Comparison of ENCODE assay signal across 29 cellular contexts in genomic region chr15:46126581-46126980, GRCh38.
DNase-seq lines count a peak whose midpoint lies in the region; ATAC-seq, FAIRE-seq and TF ChIP-seq lines count a peak whose summit lies in the region.
"Had no signal": no experiment of that assay in that cellular context is flagged by ENCODE, and none has a peak within 500 bp of the region (broad histone marks: within the 10 kb centered on the region; RNA-seq: fewer than 3 reads in every experiment).

No MANE protein-coding gene starts in this region.

- BruUV-seq in endothelial cell of umbilical vein (replicated peaks; lab: Mats Ljungman, UMichigan) = no TSS peak

- in situ Hi-C loops in GM23248 (cut with MboI) = no loop called here

- H3K9me3 Mint-ChIP-seq in nephron progenitor cell = peaks cover 46% of the 10 kb centered on the region

- H3F3A ChIP-seq in GM23248 (ENCODE audit: insufficient read depth) = no peaks in the 10 kb centered on the region

- H3K9me3 ChIP-seq in GM23248 (ENCODE audit: low read depth) = no peaks in the 10 kb centered on the region
- H3K9me3 ChIP-seq in endothelial cell of umbilical vein (replicated peaks; ENCODE audit: control insufficient read depth, insufficient read depth, low read length) = no peaks in the 10 kb centered on the region
- H3K9me3 ChIP-seq in osteoblast (ENCODE audit: low read depth, low read length) = no peaks in the 10 kb centered on the region
- H3K9me3 ChIP-seq: pancreas had no signal

- H3K27me3 ChIP-seq in GM23248 (replicated peaks; ENCODE audit: insufficient read depth) = no peaks in the 10 kb centered on the region
- H3K27me3 ChIP-seq in endothelial cell of umbilical vein (ENCODE audit: control insufficient read depth in 2 of 2, insufficient read depth in 2 of 2, low read length in 2 of 2) = no peaks in the 10 kb centered on the region
- H3K27me3 ChIP-seq in osteoblast (ENCODE audit: insufficient read depth, low read length) = no peaks in the 10 kb centered on the region
- H3K27me3 ChIP-seq: dorsolateral prefrontal cortex, pancreas had no signal

- TF ChIP-seq CTCF in endothelial cell of umbilical vein (IDR thresholded peaks at IDR 0.05; ENCODE audit: extremely low read depth in 1 of 2, insufficient read depth in 1 of 2, low read depth in 1 of 2, low read length in 2 of 2) = no peak
- TF ChIP-seq CTCF in osteoblast (IDR thresholded peaks at IDR 0.05; ENCODE audit: extremely low read depth, low read depth, low read length) = no peak
- TF ChIP-seq CTCF in nephron progenitor cell (IDR thresholded peaks at IDR 0.05) = no peak

- intact Hi-C loops in endothelial cell of umbilical vein (cut with micrococcal nuclease) = no loop called here

- no peaks in the 10 kb centered on the region for H3K9me2 ChIP-seq in GM23248 (ENCODE audit: insufficient read depth)

- H3K36me3 ChIP-seq in GM23248 (ENCODE audit: low read depth) = no peaks in the 10 kb centered on the region
- no peaks in the 10 kb centered on the region for H3K36me3 ChIP-seq in endothelial cell of umbilical vein (ENCODE audit: control insufficient read depth in 2 of 2, extremely low read depth in 1 of 2, insufficient read depth in 2 of 2, low read length in 2 of 2)
- H3K36me3 ChIP-seq in osteoblast (ENCODE audit: insufficient read depth, low read length) = no peaks in the 10 kb centered on the region
- H3K36me3 ChIP-seq: pancreas, thoracic aorta had no signal

- H3K9ac ChIP-seq in GM23248 (no peak overlapping the region), endothelial cell of umbilical vein (replicated peaks; ENCODE audit: extremely low read depth, insufficient read depth, low read length) (no peak overlapping the region)

- no peak for FAIRE-seq in endothelial cell of umbilical vein (lab: Jason Lieb, UNC)
- FAIRE-seq: H1, islet of Langerhans, pancreas, small intestine had no signal

- dilution Hi-C loops in endothelial cell of umbilical vein (cut with MboI; ENCODE audit: extremely low pct_ligation_motif_present, low sequenced_read_pairs) = no loop called here

- H2AFZ ChIP-seq in GM23248 = no peak overlapping the region
- no peak overlapping the region for H2AFZ ChIP-seq in endothelial cell of umbilical vein (ENCODE audit: low read depth, low read length)
- H2AFZ ChIP-seq in osteoblast (ENCODE audit: low read length) = no peak overlapping the region

- H3K27ac ChIP-seq in GM23248 = no peak overlapping the region
- no peak overlapping the region for H3K27ac ChIP-seq in endothelial cell of umbilical vein (ENCODE audit: insufficient read depth, low read depth, low read length)
- H3K27ac ChIP-seq in osteoblast (ENCODE audit: low read depth, low read length) = peak overlapping the region; percentile 85
- H3K27ac ChIP-seq: C4-2B, dorsolateral prefrontal cortex, pancreas, thoracic aorta had no signal

- H3K36me3 Mint-ChIP-seq in nephron progenitor cell (ENCODE audit: low read depth) = peaks cover 9% of the 10 kb centered on the region
- H3K36me3 Mint-ChIP-seq: memory B cell had no signal

- H3K9me1 ChIP-seq in endothelial cell of umbilical vein (replicated peaks; ENCODE audit: control insufficient read depth, extremely low read depth, insufficient read depth, low read length) = no peaks in the 10 kb centered on the region

- no peaks in the 10 kb centered on the region for H4K20me1 ChIP-seq in GM23248 (ENCODE audit: insufficient read depth)
- H4K20me1 ChIP-seq in endothelial cell of umbilical vein (replicated peaks; ENCODE audit: control insufficient read depth, extremely low read depth, insufficient read depth, low read length) = no peaks in the 10 kb centered on the region
- no peaks in the 10 kb centered on the region for H4K20me1 ChIP-seq in osteoblast (ENCODE audit: insufficient read depth, low read length)

- H3K4me3 ChIP-seq in GM23248 = no peak overlapping the region
- no peak overlapping the region for H3K4me3 ChIP-seq in endothelial cell of umbilical vein (replicated peaks in 1 of 3; ENCODE audit: insufficient read depth in 1 of 3, low read depth in 1 of 3, low read length in 3 of 3)
- no peak overlapping the region for H3K4me3 ChIP-seq in osteoblast (ENCODE audit: insufficient read depth, low read length)
- H3K4me3 ChIP-seq: dorsolateral prefrontal cortex, pancreas, thoracic aorta had no signal

- H3K4me2 ChIP-seq in GM23248 (ENCODE audit: unreplicated experiment) = no peak overlapping the region
- no peak overlapping the region for H3K4me2 ChIP-seq in endothelial cell of umbilical vein (ENCODE audit: insufficient read depth, low read length)
- no peak overlapping the region for H3K4me2 ChIP-seq in osteoblast (ENCODE audit: insufficient read depth, low read length)

- peak; percentile 30 for DNase-seq in GM23248
- DNase-seq in MV-4-11 (lab: John Stamatoyannopoulos, UW) = peak; percentile 85
- peak; percentile 45 for DNase-seq in endothelial cell of umbilical vein (ENCODE audit: low read depth, low spot score)
- DNase-seq in osteoblast (ENCODE audit: insufficient read length, low spot score, missing footprints) = no peak
- DNase-seq in NCI-H1048 (lab: John Stamatoyannopoulos, UW) = no peak
- DNase-seq in DMS53 (lab: John Stamatoyannopoulos, UW) = no peak
- no peak for DNase-seq in nephron progenitor cell
- DNase-seq: activated CD4-positive, alpha-beta memory T cell treated with anti-CD3 and anti-CD28 coated beads, Interleukin-2, amount 10 ng/mL, durations not matched to agents 7 days and 5 days; activated CD4-positive, alpha-beta T cell treated with anti-CD3 and anti-CD28 coated beads for 1 hour; activated CD8-positive, alpha-beta memory T cell treated with anti-CD3 and anti-CD28 coated beads, Interleukin-2, amount 50 U/mL, for 4 hours; activated naive CD4-positive, alpha-beta T cell treated with Interleukin-2 at 50 U/mL for 16 hours; DMS79 treated with DMSO at 0.1 percent for 48 hours; dorsolateral prefrontal cortex; glutamatergic neuron; NCI-H187; NCI-H510A; pancreas; Right ventricle myocardium superior; small intestine; stimulated activated naive CD4-positive, alpha-beta T cell treated with Interleukin-2 at 50 U/mL for 16 hours had no signal

- H3K4me3 Mint-ChIP-seq in nephron progenitor cell = no peak overlapping the region
- H3K4me3 Mint-ChIP-seq: activated CD4-positive, alpha-beta memory T cell treated with anti-CD3 and anti-CD28 coated beads, Interleukin-2, amount 10 ng/mL, durations not matched to agents 7 days and 5 days; activated T-helper 1 cell treated with anti-CD3 and anti-CD28 coated beads, Interleukin-12 subunit alpha, Interleukin-12 subunit beta, Interleukin-2, Interleukin-4 antibody, amounts not matched to agents 30 ng/mL and 10 ng/mL and 1 ng/mL, durations not matched to agents 14 hours and 24 hours and 36 hours; memory B cell; T-helper 2 cell treated with Interferon-gamma antibody and Interleukin-4, amounts not matched to agents 5 μg/mL and 100 μg/mL, for 36 hours had no signal

- H3K27ac Mint-ChIP-seq in nephron progenitor cell = no peak overlapping the region
- H3K27ac Mint-ChIP-seq: activated CD4-positive, alpha-beta memory T cell treated with anti-CD3 and anti-CD28 coated beads, Interleukin-2, amount 10 ng/mL, durations not matched to agents 7 days and 5 days; activated T-helper 1 cell treated with anti-CD3 and anti-CD28 coated beads, Interleukin-12 subunit alpha, Interleukin-12 subunit beta, Interleukin-2, Interleukin-4 antibody, amounts not matched to agents 30 ng/mL and 10 ng/mL and 1 ng/mL, durations not matched to agents 14 hours and 24 hours and 36 hours; memory B cell; T-helper 2 cell treated with Interferon-gamma antibody and Interleukin-4, amounts not matched to agents 5 μg/mL and 100 μg/mL, for 36 hours had no signal

- H3K4me1 Mint-ChIP-seq in nephron progenitor cell = no peaks in the 10 kb centered on the region
- H3K4me1 Mint-ChIP-seq: activated CD4-positive, alpha-beta memory T cell treated with anti-CD3 and anti-CD28 coated beads, Interleukin-2, amount 10 ng/mL, durations not matched to agents 7 days and 5 days; memory B cell had no signal

- H3K79me2 ChIP-seq in GM23248 (ENCODE audit: insufficient read depth) = no peaks in the 10 kb centered on the region
- H3K79me2 ChIP-seq in endothelial cell of umbilical vein (ENCODE audit: control insufficient read depth, insufficient read depth, low read length) = no peaks in the 10 kb centered on the region
- H3K79me2 ChIP-seq in osteoblast (ENCODE audit: insufficient read depth, low read length) = no peaks in the 10 kb centered on the region

- CTCF ChIA-PET in endothelial cell of umbilical vein (lab: Charles Lee) = interaction anchor here (1.3 to 1.7 kb wide), 2 partner anchors 47 to 331 kb away, joined by 3 to 4 read pairs; no protein-coding TSS in a partner anchor

- no peak for TF ChIP-seq POLR2A in endothelial cell of umbilical vein (IDR thresholded peaks at IDR 0.05; ENCODE audit: low read depth, low read length)

- no peaks in the 10 kb centered on the region for H3K4me1 ChIP-seq in GM23248 (ENCODE audit: insufficient read depth)
- peaks cover 4% of the 10 kb centered on the region for H3K4me1 ChIP-seq in endothelial cell of umbilical vein (ENCODE audit: control insufficient read depth, extremely low read depth, insufficient read depth, low read length)
- no peaks in the 10 kb centered on the region for H3K4me1 ChIP-seq in osteoblast (ENCODE audit: insufficient read depth, low read length)
- H3K4me1 ChIP-seq: pancreas had no signal

- POLR2A ChIA-PET in endothelial cell of umbilical vein (lab: Charles Lee) = no interaction called here

- WGBS in GM23248 (ENCODE audit: low coverage in 1 of 2, low lambda C conversion rate in 2 of 2, missing lambda C conversion rate in 2 of 2), 2 experiments = 24 to 40% methylated on average over 3 of the region's 3 CpGs

- no peak for ATAC-seq in HG03354 (IDR thresholded peaks at IDR 0.05; ENCODE audit: poor library complexity, severe bottlenecking, unreplicated experiment)
- ATAC-seq: left lobe of liver, pancreas had no signal

- H3K27me3 Mint-ChIP-seq in nephron progenitor cell (ENCODE audit: low read depth, poor library complexity) = peaks cover 3% of the 10 kb centered on the region
- H3K27me3 Mint-ChIP-seq: activated CD4-positive, alpha-beta memory T cell treated with anti-CD3 and anti-CD28 coated beads, Interleukin-2, amount 10 ng/mL, durations not matched to agents 7 days and 5 days; memory B cell had no signal

TF ChIP-seq in endothelial cell of umbilical vein, 7 proteins besides CTCF, POLR2A, EP300 and RAD21 (continues in another document):
- TF ChIP-seq EZH2 (IDR thresholded peaks at IDR 0.05; ENCODE audit: borderline replicate concordance, low read depth, low read length, severe bottlenecking) = no peak
- TF ChIP-seq JUN (IDR thresholded peaks at IDR 0.05; ENCODE audit: borderline replicate concordance, insufficient read depth, insufficient read length, low read depth) = peak; percentile 26
- no peak for TF ChIP-seq GATA2 (IDR thresholded peaks at IDR 0.05; ENCODE audit: insufficient read depth, insufficient read length, low read depth, low read length)
- no peak for TF ChIP-seq MYC (IDR thresholded peaks at IDR 0.05; ENCODE audit: low read depth, low read length)
- TF ChIP-seq MAX (IDR thresholded peaks at IDR 0.05; ENCODE audit: insufficient read depth, insufficient read length) = no peak
- no peak for TF ChIP-seq POLR2AphosphoS5 (IDR thresholded peaks at IDR 0.05; ENCODE audit: insufficient read depth, low read depth, low read length)

Comparison
In these comparisons a context has a peak if more than half of its experiments do, and no peak if none do; other contexts are left out.
1. DNase-seq: peak in GM23248 (single experiment), MV-4-11 (single experiment) and endothelial cell of umbilical vein (single experiment); none in osteoblast (single experiment), NCI-H1048 (single experiment), DMS53 (single experiment) and nephron progenitor cell (single experiment).